Comparison of ENCODE assay signal across 18 cellular contexts in the genomic region with DNA sequence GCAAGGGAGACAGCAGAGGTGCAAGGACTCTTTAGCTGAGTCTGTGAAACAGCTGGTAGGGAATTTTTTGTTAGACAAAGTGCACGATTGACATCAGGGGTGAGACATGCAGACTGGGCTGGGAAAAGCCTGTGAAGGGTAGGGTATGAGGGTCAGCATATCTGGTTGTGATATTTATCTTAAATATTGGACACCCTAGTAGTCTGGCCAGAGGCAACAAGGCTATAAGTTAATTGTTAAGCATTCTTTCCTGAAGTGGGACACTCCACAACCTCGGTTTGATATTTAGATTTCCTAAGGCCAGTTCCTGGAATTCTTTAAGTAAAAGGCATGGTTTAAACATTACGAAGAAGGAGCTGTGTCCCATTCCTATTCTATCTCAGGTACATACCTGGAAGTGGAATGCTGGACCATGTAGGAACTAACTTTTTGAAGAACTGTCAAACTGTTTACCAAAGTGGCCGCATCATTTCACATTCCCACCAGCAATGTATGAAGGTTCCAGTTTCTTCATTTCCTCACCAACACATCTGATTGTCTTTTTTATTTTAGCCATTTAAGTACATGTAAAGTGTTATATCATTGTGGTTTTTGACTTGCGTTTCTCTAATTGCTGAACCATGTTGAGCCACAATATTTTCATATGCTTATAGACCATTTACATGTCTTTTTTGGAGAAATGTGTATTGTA.
"Had no signal": no experiment of that assay in that cellular context is flagged by ENCODE, and none has a peak within 500 bp of the region (broad histone marks: within the 10 kb centered on the region; RNA-seq: fewer than 3 reads in every experiment).

No MANE protein-coding gene starts in this region.

- H3K36me3 ChIP-seq: neutrophil had no signal

- H3K4me3 Mint-ChIP-seq: activated CD8-positive, alpha-beta T cell treated with anti-CD3 and anti-CD28 coated beads for 36 hours; WTC11 had no signal

- H3K27ac Mint-ChIP-seq: activated CD8-positive, alpha-beta T cell treated with anti-CD3 and anti-CD28 coated beads for 36 hours; activated naive CD4-positive, alpha-beta T cell treated with anti-CD3 and anti-CD28 coated beads, Interleukin-2, amount 50 U/mL, for 72 hours; WTC11 had no signal

- H3K27ac ChIP-seq: neutrophil had no signal

- H3K9me3 ChIP-seq: neutrophil had no signal

- ATAC-seq: activated CD8-positive, alpha-beta T cell treated with anti-CD3 and anti-CD28 coated beads for 36 hours; esophagus mucosa; WTC11 had no signal

- H3K4me3 ChIP-seq: lung, tibial nerve had no signal

- H3K27me3 ChIP-seq: neutrophil, tibial nerve had no signal

- H3K27me3 Mint-ChIP-seq: activated CD8-positive, alpha-beta T cell treated with anti-CD3 and anti-CD28 coated beads for 36 hours; naive B cell had no signal

- DNase-seq: activated CD4-positive, alpha-beta T cell treated with anti-CD3 and anti-CD28 coated beads for 4 hours; activated CD8-positive, alpha-beta T cell treated with anti-CD3 and anti-CD28 coated beads for 36 hours; activated effector memory CD4-positive, alpha-beta T cell treated with anti-CD3 and anti-CD28 coated beads, Interleukin-2, amount 50 U/mL, for 16 hours; activated T-cell treated with anti-CD3 and anti-CD28 coated beads, Interleukin-2, amount 50 U/mL, for 48 hours; amniotic stem cell; caudate nucleus; islet precursor cell; naive B cell; retina; stimulated activated CD4-positive, alpha-beta T cell treated with anti-CD3 and anti-CD28 coated beads, Interleukin-4, amount 100 ng/mL, for 1 hour; stimulated activated naive CD4-positive, alpha-beta T cell; substantia nigra had no signal
